ENCODE assay signal across 1 cellular context in genomic region chr11:123745764-123746451, GRCh38.
TF ChIP-seq lines count a peak whose summit lies in the region.

No MANE protein-coding gene starts in this region.

TF ChIP-seq in GM23338, 12 proteins besides CTCF, POLR2A, EP300 and RAD21 (continued from another document):
- TF ChIP-seq ZNF462 (CRISPR knock-in tag; IDR thresholded peaks at IDR 0.05) (peak; percentile 82), EZH2 (IDR thresholded peaks at IDR 0.05; ENCODE audit: low read depth, unreplicated experiment) (no peak), CREB1 (CRISPR knock-in tag; IDR thresholded peaks at IDR 0.05; ENCODE audit: low read depth) (no peak)
